19 cellular contexts compared by ENCODE assay signal in the genomic region with DNA sequence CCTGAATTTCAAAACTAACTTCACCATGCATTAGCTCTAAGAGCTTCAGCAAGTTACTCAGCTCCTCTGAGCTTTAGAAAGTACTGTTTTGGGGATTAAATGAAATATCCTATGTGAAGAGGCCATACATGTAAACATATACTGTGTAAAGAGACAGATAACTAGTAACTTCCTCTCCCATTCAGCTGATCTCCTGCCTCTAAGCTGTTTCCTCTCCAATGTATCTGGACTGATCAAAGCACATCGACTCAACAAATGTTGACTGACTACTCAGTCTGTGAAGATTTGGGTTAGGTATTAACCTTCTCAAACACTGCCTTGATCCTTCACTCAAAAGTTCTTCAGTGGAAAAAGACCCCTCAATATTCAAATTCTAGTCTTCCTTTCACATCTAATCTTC.
A peak's percentile ranks its signal among the peaks of the same experiment; 100 is the strongest.
DNase-seq lines count a peak whose midpoint lies in the region; ATAC-seq, FAIRE-seq and TF ChIP-seq lines count a peak whose summit lies in the region.
"Had no signal": no experiment of that assay in that cellular context is flagged by ENCODE, and none has a peak within 500 bp of the region (broad histone marks: within the 10 kb centered on the region; RNA-seq: fewer than 3 reads in every experiment).

No MANE protein-coding gene starts in this region.

- H3K79me2 ChIP-seq in HepG2 (ENCODE audit: insufficient read depth, low read length): no peaks in the 10 kb centered on the region

- H3K9me3 ChIP-seq in HepG2 (ENCODE audit: low read length): no peaks in the 10 kb centered on the region
- H3K9me3 ChIP-seq in right lobe of liver: no peaks in the 10 kb centered on the region
- H3K9me3 ChIP-seq in naive thymus-derived CD4-positive, alpha-beta T cell (ENCODE audit: control insufficient read depth in 2 of 3, low read length in 3 of 3): no peaks in the 10 kb centered on the region
- H3K9me3 ChIP-seq: BLaER1, Caco-2, HAP-1 had no signal

- intact Hi-C loops in HepG2 (cut with micrococcal nuclease; ENCODE audit: unreplicated experiment) (no loop called here), right lobe of liver (cut with DNase I) (no loop called here)
- intact Hi-C loops in naive thymus-derived CD4-positive, alpha-beta T cell (cut with micrococcal nuclease): no loop called here

- peak; percentile 98 for ATAC-seq in HepG2
- no peak for ATAC-seq in right lobe of liver
- no peak for ATAC-seq in naive thymus-derived CD4-positive, alpha-beta T cell
- ATAC-seq: CD8-positive, alpha-beta T cell had no signal

- H3K36me3 Mint-ChIP-seq in progenitor cell of endocrine pancreas (ENCODE audit: insufficient read depth) (peaks cover 2% of the 10 kb centered on the region), osteocyte (ENCODE audit: unreplicated experiment) (no peaks in the 10 kb centered on the region)
- peaks cover 0 to 21% (median 11%) of the 10 kb centered on the region in 5 donors for H3K36me3 Mint-ChIP-seq in naive thymus-derived CD4-positive, alpha-beta T cell

- H3K4me2 ChIP-seq in HepG2 (ENCODE audit: low read depth, low read length): 0 out of 2 replicates have a peak overlapping the region, but pooled peaks have one; percentile 30
- H3K4me2 ChIP-seq: BLaER1 had no signal

- H3K4me1 ChIP-seq in HepG2 (ENCODE audit: insufficient read depth, low read length): peaks cover 23% of the 10 kb centered on the region
- no peaks in the 10 kb centered on the region for H3K4me1 ChIP-seq in right lobe of liver
- H3K4me1 ChIP-seq in naive thymus-derived CD4-positive, alpha-beta T cell (ENCODE audit: control insufficient read depth in 2 of 2, insufficient read depth in 2 of 2, low read length in 2 of 2): no peaks in the 10 kb centered on the region
- H3K4me1 ChIP-seq: BLaER1, Caco-2 had no signal

- peak; percentile 80 for FAIRE-seq in HepG2 (lab: Jason Lieb, UNC)
- FAIRE-seq: G401.6, GM18507, H54 had no signal

- H3K9ac ChIP-seq in HepG2 (ENCODE audit: insufficient read depth, low read depth, low read length): no peak overlapping the region
- H3K9ac ChIP-seq: BLaER1 had no signal

- 0% methylated on average over 1 of the region's 1 CpG for WGBS in HepG2 (ENCODE audit: low lambda C conversion rate)
- 29% methylated on average over 1 of the region's 1 CpG for WGBS in right lobe of liver (ENCODE audit: insufficient coverage, low coverage, low lambda C conversion rate, missing lambda C conversion rate)

- no peaks in the 10 kb centered on the region for H4K20me1 ChIP-seq in HepG2 (ENCODE audit: insufficient read depth, low read length)
- H4K20me1 ChIP-seq: BLaER1 had no signal

- H3K9me3 Mint-ChIP-seq in progenitor cell of endocrine pancreas (ENCODE audit: low read depth) (no peaks in the 10 kb centered on the region), osteocyte (ENCODE audit: unreplicated experiment) (no peaks in the 10 kb centered on the region)
- peaks cover 0 to 4% (median 0%) of the 10 kb centered on the region in 11 donors for H3K9me3 Mint-ChIP-seq in naive thymus-derived CD4-positive, alpha-beta T cell
- H3K9me3 Mint-ChIP-seq: CD4-positive, CD25-positive, alpha-beta regulatory T cell; CD8-positive, alpha-beta T cell had no signal

- POLR2A ChIA-PET in HepG2 (lab: Yijun Ruan, JAX): no interaction called here
- POLR2A ChIA-PET in naive thymus-derived CD4-positive, alpha-beta T cell (lab: Charles Lee): no interaction called here

- CTCF ChIA-PET in HepG2 (lab: Yijun Ruan, JAX; ENCODE audit: low intra/inter-chr PET ratio, low total read pairs): no interaction called here
- CTCF ChIA-PET in naive thymus-derived CD4-positive, alpha-beta T cell (lab: Charles Lee): interaction anchor here (1.5 kb wide), 1 partner anchor 650 kb away, joined by 4 read pairs; no protein-coding TSS in a partner anchor

- H3K27me3 Mint-ChIP-seq in progenitor cell of endocrine pancreas (peaks cover 22% of the 10 kb centered on the region), osteocyte (ENCODE audit: unreplicated experiment) (no peaks in the 10 kb centered on the region)
- H3K27me3 Mint-ChIP-seq in naive thymus-derived CD4-positive, alpha-beta T cell: no peaks in the 10 kb centered on the region
- H3K27me3 Mint-ChIP-seq: B cell; CD4-positive, CD25-positive, alpha-beta regulatory T cell had no signal

- H3K4me1 Mint-ChIP-seq in progenitor cell of endocrine pancreas (ENCODE audit: low read depth) (peaks cover 18% of the 10 kb centered on the region), osteocyte (ENCODE audit: unreplicated experiment) (no peaks in the 10 kb centered on the region)
- no peaks in the 10 kb centered on the region for H3K4me1 Mint-ChIP-seq in naive thymus-derived CD4-positive, alpha-beta T cell
- H3K4me1 Mint-ChIP-seq: B cell; CD4-positive, CD25-positive, alpha-beta regulatory T cell had no signal

- no TSS peak for BruUV-seq in HepG2 (replicated peaks; lab: Mats Ljungman, UMichigan)

- TF ChIP-seq RAD21 in HepG2 (CRISPR knock-in tag; IDR thresholded peaks at IDR 0.05): no peak

- H3K27ac Mint-ChIP-seq in progenitor cell of endocrine pancreas (peak overlapping the region; percentile 56), osteocyte (ENCODE audit: unreplicated experiment) (no peak overlapping the region)
- no peak overlapping the region for H3K27ac Mint-ChIP-seq in naive thymus-derived CD4-positive, alpha-beta T cell
- H3K27ac Mint-ChIP-seq: B cell; CD8-positive, alpha-beta T cell had no signal

- TF ChIP-seq POLR2A in HepG2 (IDR thresholded peaks at IDR 0.05; ENCODE audit: insufficient read depth in 1 of 2, low read depth in 2 of 2, low read length in 2 of 2) (no peak), right lobe of liver (IDR thresholded peaks at IDR 0.05) (no peak)

- in situ Hi-C loops in HepG2 (cut with HindIII; ENCODE audit: extremely low pct_ligation_motif_present, low pct_unique_long_range_greater_than_20kb): no loop called here

- no peak overlapping the region for H2AFZ ChIP-seq in HepG2 (ENCODE audit: low read length)

- H3K27me3 ChIP-seq in HepG2 (ENCODE audit: control insufficient read depth in 1 of 2, insufficient read depth in 2 of 2, low read length in 2 of 2) (no peaks in the 10 kb centered on the region), right lobe of liver (no peaks in the 10 kb centered on the region)
- H3K27me3 ChIP-seq in naive thymus-derived CD4-positive, alpha-beta T cell (ENCODE audit: control insufficient read depth in 2 of 2, insufficient read depth in 2 of 2, low read length in 2 of 2): no peaks in the 10 kb centered on the region
- H3K27me3 ChIP-seq: BLaER1 had no signal

- TF ChIP-seq CTCF in HepG2 (CRISPR knock-in tag; IDR thresholded peaks at IDR 0.05) (no peak), right lobe of liver (IDR thresholded peaks at IDR 0.05) (no peak), progenitor cell of endocrine pancreas (IDR thresholded peaks at IDR 0.05; ENCODE audit: unreplicated experiment) (no peak), osteocyte (IDR thresholded peaks at IDR 0.05) (no peak)

- peak; percentile 63 for DNase-seq in HepG2 (ENCODE audit: low spot score)
- DNase-seq in right lobe of liver: no peak
- DNase-seq in OCI-M1 (lab: John Stamatoyannopoulos, UW): peak; percentile 1
- no peak for DNase-seq in progenitor cell of endocrine pancreas (ENCODE audit: low spot score, unreplicated experiment)
- no peak for DNase-seq in naive thymus-derived CD4-positive, alpha-beta T cell
- no peak for DNase-seq in osteocyte (ENCODE audit: extremely low spot score, unreplicated experiment)
- DNase-seq: Caco-2; CD4-positive, CD25-positive, alpha-beta regulatory T cell; CD8-positive, alpha-beta T cell; DMS153; DND-41; GOT3 had no signal

- TF ChIP-seq EP300 in HepG2 (IDR thresholded peaks at IDR 0.05; ENCODE audit: low read depth in 2 of 2, low read length in 2 of 2) (peak in 1 of 2 experiments; percentile 54; a peak in 1 of 4 replicates), HepG2 (CRISPR knock-in tag; IDR thresholded peaks at IDR 0.05; ENCODE audit: borderline replicate concordance) (no peak)

- H3K4me3 ChIP-seq in HepG2 (replicated peaks in 1 of 3; ENCODE audit: insufficient read depth in 1 of 3, low read depth in 2 of 3, low read length in 3 of 3): no peak overlapping the region
- no peak overlapping the region for H3K4me3 ChIP-seq in right lobe of liver
- H3K4me3 ChIP-seq in naive thymus-derived CD4-positive, alpha-beta T cell (ENCODE audit: low read length): no peak overlapping the region
- H3K4me3 ChIP-seq: BLaER1, HAP-1 had no signal

- H3K4me3 Mint-ChIP-seq in progenitor cell of endocrine pancreas (ENCODE audit: low read depth) (no peak overlapping the region), osteocyte (ENCODE audit: unreplicated experiment) (no peak overlapping the region)
- H3K4me3 Mint-ChIP-seq in naive thymus-derived CD4-positive, alpha-beta T cell: no peak overlapping the region
- H3K4me3 Mint-ChIP-seq: B cell; CD4-positive, CD25-positive, alpha-beta regulatory T cell; CD8-positive, alpha-beta T cell had no signal

- H3K27ac ChIP-seq in HepG2 (ENCODE audit: extremely low read length, insufficient read depth, low read length): no peak overlapping the region
- no peak overlapping the region for H3K27ac ChIP-seq in right lobe of liver
- no peak overlapping the region for H3K27ac ChIP-seq in naive thymus-derived CD4-positive, alpha-beta T cell (ENCODE audit: low read depth, low read length)
- H3K27ac ChIP-seq: BLaER1, C4-2B had no signal

- H3K36me3 ChIP-seq in HepG2 (replicated peaks in 1 of 2; ENCODE audit: control insufficient read depth in 1 of 2, insufficient read depth in 2 of 2, low read length in 2 of 2) (no peaks in the 10 kb centered on the region), right lobe of liver (no peaks in the 10 kb centered on the region)
- no peaks in the 10 kb centered on the region for H3K36me3 ChIP-seq in naive thymus-derived CD4-positive, alpha-beta T cell (ENCODE audit: control insufficient read depth in 2 of 3, insufficient read depth in 3 of 3, low read length in 3 of 3)
- H3K36me3 ChIP-seq: BLaER1, HAP-1 had no signal

TF ChIP-seq in HepG2, 621 proteins besides CTCF, POLR2A, EP300 and RAD21 (continues in another document):
- no peak for TF ChIP-seq ZNF484 (CRISPR knock-in tag; IDR thresholded peaks at IDR 0.05; ENCODE audit: borderline replicate concordance, low read depth)
- no peak for TF ChIP-seq ZNF501 (CRISPR knock-in tag; IDR thresholded peaks at IDR 0.05)
- peak; percentile 28; the same call in 1 of the 2 replicates for TF ChIP-seq ELF3 (CRISPR knock-in tag; IDR thresholded peaks at IDR 0.05)
- no peak for TF ChIP-seq HMG20A (CRISPR knock-in tag; IDR thresholded peaks at IDR 0.05; ENCODE audit: borderline replicate concordance)
- TF ChIP-seq, protein P1, sequence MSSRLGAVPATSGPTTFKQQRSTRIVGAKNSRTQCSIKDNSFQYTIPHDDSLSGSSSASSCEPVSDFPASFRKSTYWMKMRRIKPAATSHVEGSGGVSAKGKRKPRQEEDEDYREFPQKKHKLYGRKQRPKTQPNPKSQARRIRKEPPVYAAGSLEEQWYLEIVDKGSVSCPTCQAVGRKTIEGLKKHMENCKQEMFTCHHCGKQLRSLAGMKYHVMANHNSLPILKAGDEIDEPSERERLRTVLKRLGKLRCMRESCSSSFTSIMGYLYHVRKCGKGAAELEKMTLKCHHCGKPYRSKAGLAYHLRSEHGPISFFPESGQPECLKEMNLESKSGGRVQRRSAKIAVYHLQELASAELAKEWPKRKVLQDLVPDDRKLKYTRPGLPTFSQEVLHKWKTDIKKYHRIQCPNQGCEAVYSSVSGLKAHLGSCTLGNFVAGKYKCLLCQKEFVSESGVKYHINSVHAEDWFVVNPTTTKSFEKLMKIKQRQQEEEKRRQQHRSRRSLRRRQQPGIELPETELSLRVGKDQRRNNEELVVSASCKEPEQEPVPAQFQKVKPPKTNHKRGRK (CRISPR knock-in tag; IDR thresholded peaks at IDR 0.05): no peak

Comparison
In these comparisons a context has a peak if more than half of its experiments do, and no peak if none do; other contexts are left out.
1. DNase-seq: peak in HepG2 (single experiment) and OCI-M1 (single experiment); none in right lobe of liver (0 of 3), progenitor cell of endocrine pancreas (single experiment), naive thymus-derived CD4-positive, alpha-beta T cell (0 of 9) and osteocyte (single experiment).